ENCODE assay signal across 31 cellular contexts in the genomic region with DNA sequence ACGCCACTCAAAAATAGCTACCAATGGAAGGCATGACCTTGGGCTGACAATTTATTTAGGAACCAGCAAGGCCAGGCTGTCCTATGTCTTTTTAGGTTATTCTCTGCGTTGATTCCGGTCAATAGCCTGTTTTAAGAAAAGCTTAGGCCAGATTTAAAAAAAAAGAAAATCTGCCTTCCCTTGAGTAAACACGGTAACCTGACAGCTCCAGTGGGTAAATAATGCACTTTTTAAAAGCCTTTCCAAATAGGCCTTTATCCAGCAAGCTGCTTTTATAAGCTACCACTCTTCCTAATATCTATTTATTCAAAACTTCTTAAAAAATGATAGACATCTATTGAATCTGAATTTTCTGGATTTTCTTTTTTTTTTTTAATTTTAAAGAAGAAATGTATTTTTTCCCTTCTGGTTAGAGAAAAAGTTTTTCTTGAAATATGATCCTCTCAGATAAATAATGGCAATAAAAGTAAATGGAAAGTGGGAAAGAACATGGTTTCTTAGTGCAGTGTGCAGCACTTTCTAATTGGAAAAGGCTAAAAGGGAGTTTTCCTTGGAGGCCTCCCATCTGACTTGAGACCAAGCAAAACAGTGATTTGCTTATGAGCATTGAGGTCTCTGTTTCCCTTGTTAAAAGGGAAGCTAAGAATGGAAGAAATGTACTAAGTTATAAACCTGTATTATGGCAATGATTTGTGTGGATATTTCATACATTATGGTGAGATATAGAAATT.
DNase-seq lines count a peak whose midpoint lies in the region; ATAC-seq, FAIRE-seq and TF ChIP-seq lines count a peak whose summit lies in the region.
"Had no signal": no experiment of that assay in that cellular context is flagged by ENCODE, and none has a peak within 500 bp of the region (broad histone marks: within the 10 kb centered on the region; RNA-seq: fewer than 3 reads in every experiment).

No MANE protein-coding gene starts in this region.

- TF ChIP-seq CTCF in LNCaP clone FGC (IDR thresholded peaks at IDR 0.05; ENCODE audit: control insufficient read depth, extremely low read depth, insufficient read depth) = no peak
- TF ChIP-seq CTCF in nephron (IDR thresholded peaks at IDR 0.05; ENCODE audit: unreplicated experiment in 3 of 3) = no peak
- TF ChIP-seq CTCF in GM20000 (IDR thresholded peaks at IDR 0.05; ENCODE audit: extremely low read depth, missing control alignments) = no peak

- H3K4me1 Mint-ChIP-seq in nephron = peaks cover 13% of the 10 kb centered on the region
- H3K4me1 Mint-ChIP-seq: CD4-positive, CD25-positive, alpha-beta regulatory T cell; memory B cell had no signal

- peak overlapping the region; percentile 25 to 78 (median 64) for H3K27ac Mint-ChIP-seq in nephron
- H3K27ac Mint-ChIP-seq: activated naive CD8-positive, alpha-beta T cell; CD4-positive, CD25-positive, alpha-beta regulatory T cell; memory B cell; stimulated activated naive CD8-positive, alpha-beta T cell treated with anti-CD3 and anti-CD28 coated beads, Interleukin-15, Interleukin-2, amounts not matched to agents 100 ng/mL and 50 ng/mL, for 24 hours had no signal

- peaks cover 18% of the 10 kb centered on the region for H3K27me3 Mint-ChIP-seq in nephron (ENCODE audit: low read depth)
- H3K27me3 Mint-ChIP-seq: activated naive CD8-positive, alpha-beta T cell; CD4-positive, CD25-positive, alpha-beta regulatory T cell had no signal

- H3K4me3 Mint-ChIP-seq in nephron = no peak overlapping the region
- H3K4me3 Mint-ChIP-seq: activated naive CD8-positive, alpha-beta T cell; CD4-positive, CD25-positive, alpha-beta regulatory T cell; memory B cell; stimulated activated naive CD8-positive, alpha-beta T cell treated with anti-CD3 and anti-CD28 coated beads, Interleukin-15, Interleukin-2, amounts not matched to agents 100 ng/mL and 50 ng/mL, for 24 hours had no signal

- DNase-seq in NCI-H1092 treated with DMSO at 0.1 percent for 48 hours (lab: John Stamatoyannopoulos, UW) (peak; percentile 21), NCI-H1092 (lab: John Stamatoyannopoulos, UW) (no peak), LNCaP clone FGC (ENCODE audit: low read depth) (peak; percentile 52), NK-92 (lab: John Stamatoyannopoulos, UW; ENCODE audit: unreplicated experiment) (no peak), GM20000 (ENCODE audit: low spot score) (no peak)
- DNase-seq: activated CD4-positive, alpha-beta T cell treated with anti-CD3 and anti-CD28 coated beads for 1 hour; activated effector memory CD4-positive, alpha-beta T cell treated with Interleukin-2 at 50 U/mL for 16 hours; activated T-cell treated with anti-CD3 and anti-CD28 coated beads for 4 hours; CD4-positive, CD25-positive, alpha-beta regulatory T cell; cerebellar nuclear complex; H7; IMR-90; left cardiac atrium; NCI-H1105; NCI-H1930; NCI-H446; NK-92 treated with Interleukin-12 subunit alpha and Interleukin-12 subunit beta, amount 100 ng/mL, for 24 hours; PC-3; psoas muscle; T-helper 2 cell had no signal

- no peaks in the 10 kb centered on the region for H3K36me3 Mint-ChIP-seq in nephron (ENCODE audit: low read depth)
- H3K36me3 Mint-ChIP-seq: activated naive CD8-positive, alpha-beta T cell; memory B cell had no signal

- ATAC-seq in GM18517 (IDR thresholded peaks at IDR 0.05; ENCODE audit: unreplicated experiment) = no peak
- ATAC-seq: PC-3, psoas muscle had no signal

- no peaks in the 10 kb centered on the region for H3K9me3 Mint-ChIP-seq in nephron
- H3K9me3 Mint-ChIP-seq: stimulated activated naive CD8-positive, alpha-beta T cell treated with anti-CD3 and anti-CD28 coated beads, Interleukin-15, Interleukin-2, amounts not matched to agents 100 ng/mL and 50 ng/mL, for 24 hours had no signal

- peak; percentile 18 for FAIRE-seq in colon (lab: Jason Lieb, UNC)
- FAIRE-seq: astrocyte, endothelial cell of umbilical vein, G401.6 had no signal

- no peak overlapping the region for H3K4me3 ChIP-seq in LNCaP clone FGC (ENCODE audit: low read depth, low read length)
- H3K4me3 ChIP-seq: heart right ventricle, psoas muscle, tibial nerve had no signal

Comparison
In these comparisons a context has a peak if more than half of its experiments do, and no peak if none do; other contexts are left out.
1. DNase-seq: peak in NCI-H1092 treated with DMSO at 0.1 percent for 48 hours (single experiment) and LNCaP clone FGC (single experiment); none in NCI-H1092 (single experiment), NK-92 (single experiment) and GM20000 (single experiment).